In the genomic region with DNA sequence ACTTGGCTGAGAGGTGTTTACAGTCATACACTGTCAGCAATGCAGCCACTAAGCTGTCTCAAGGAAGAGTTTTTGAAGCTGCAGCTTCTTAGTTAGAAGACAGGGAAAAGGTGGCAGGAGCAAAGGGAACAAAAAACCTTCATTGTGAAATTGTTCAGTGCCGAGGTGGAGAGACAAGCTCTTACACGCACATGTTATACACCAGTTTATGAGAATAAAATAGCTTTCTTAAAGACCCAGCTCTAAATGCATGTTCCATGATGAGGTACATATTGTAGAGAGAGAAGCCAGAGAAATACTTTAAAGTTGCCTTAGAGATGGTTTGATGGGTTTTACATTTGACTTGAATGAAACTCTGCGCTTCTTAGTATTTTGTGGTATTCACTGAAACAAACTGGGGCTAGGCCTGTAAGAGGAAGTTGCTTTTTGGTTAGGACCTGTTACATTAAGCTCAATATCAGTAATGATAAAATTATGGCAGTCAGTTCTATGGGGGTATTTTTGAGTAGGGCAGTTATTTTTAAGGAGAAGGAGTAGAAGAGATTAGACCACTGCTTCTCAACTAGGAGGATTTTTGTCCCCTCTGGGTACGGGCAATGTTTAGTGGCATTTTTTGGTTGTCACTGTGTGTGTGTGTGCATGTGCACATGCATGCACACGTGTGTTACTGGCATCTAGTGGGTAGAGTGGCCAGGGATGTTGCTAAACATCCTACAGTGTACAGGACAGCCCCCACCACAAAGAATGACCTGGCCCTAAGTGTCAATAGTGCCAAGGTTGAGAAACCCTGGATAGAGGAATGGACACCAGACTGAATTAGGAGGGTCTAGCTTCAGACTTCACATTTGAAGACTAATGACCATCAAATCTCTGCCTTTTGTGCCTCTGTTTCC, we compare ENCODE assay signal across 12 cellular contexts. TPM values are rescaled to one million over a fixed set of nuclear protein-coding genes. Genes with fewer than 3 reads are reported as not detected.
DNase-seq lines count a peak whose midpoint lies in the region; ATAC-seq and TF ChIP-seq lines count a peak whose summit lies in the region.
"Had no signal": no experiment of that assay in that cellular context is flagged by ENCODE, and none has a peak within 500 bp of the region (broad histone marks: within the 10 kb centered on the region; RNA-seq: fewer than 3 reads in every experiment).

No MANE protein-coding gene starts in this region.

- H3K9me3 ChIP-seq in gastroesophageal sphincter (no peaks in the 10 kb centered on the region), thoracic aorta (no peaks in the 10 kb centered on the region)
- H3K9me3 ChIP-seq: MG63 had no signal

- H3K4me1 ChIP-seq in gastroesophageal sphincter: peaks cover 0 to 56% (median 7%) of the 10 kb centered on the region in 3 donors
- peaks cover 69 to 100% of the 10 kb centered on the region in 2 donors for H3K4me1 ChIP-seq in thoracic aorta (ENCODE audit: control insufficient read depth in 1 of 2, low read depth in 2 of 2)

- H3K36me3 Mint-ChIP-seq in activated CD4-positive, alpha-beta T cell treated with anti-CD3 and anti-CD28 coated beads, Interleukin-2, amount 10 ng/mL, durations not matched to agents 7 days and 5 days (ENCODE audit: low read depth): peaks cover 57% of the 10 kb centered on the region

- H3K27me3 ChIP-seq in gastroesophageal sphincter (no peaks in the 10 kb centered on the region), thoracic aorta (replicated peaks; ENCODE audit: insufficient read depth) (no peaks in the 10 kb centered on the region)
- H3K27me3 ChIP-seq: MG63 had no signal

- TF ChIP-seq CTCF in VCaP (conservative IDR thresholded peaks at IDR 0.05): no peak
- no peak for TF ChIP-seq CTCF in gastroesophageal sphincter (IDR thresholded peaks at IDR 0.05)
- no peak for TF ChIP-seq CTCF in thoracic aorta (IDR thresholded peaks at IDR 0.05)

- H3K4me3 ChIP-seq in gastroesophageal sphincter: no peak overlapping the region
- H3K4me3 ChIP-seq in thoracic aorta: peak overlapping the region; percentile 43
- H3K4me3 ChIP-seq: coronary artery, MG63 had no signal

- H3K27me3 Mint-ChIP-seq in activated CD4-positive, alpha-beta T cell treated with anti-CD3 and anti-CD28 coated beads, Interleukin-2, amount 10 ng/mL, durations not matched to agents 7 days and 5 days: no peaks in the 10 kb centered on the region

- H3K4me1 Mint-ChIP-seq in activated CD4-positive, alpha-beta T cell treated with anti-CD3 and anti-CD28 coated beads, Interleukin-2, amount 10 ng/mL, durations not matched to agents 7 days and 5 days: peaks cover 78% of the 10 kb centered on the region

- ATAC-seq in gastroesophageal sphincter (no peak), thoracic aorta (ENCODE audit: insufficient number of reproducible peaks, low FRiP score, low read depth) (no peak), esophagus mucosa (no peak), HG03159 (IDR thresholded peaks at IDR 0.05; ENCODE audit: unreplicated experiment) (no peak)

- H3K36me3 ChIP-seq in gastroesophageal sphincter (no peaks in the 10 kb centered on the region), thoracic aorta (peaks cover 6% of the 10 kb centered on the region)

- CTCF ChIA-PET in activated CD4-positive, alpha-beta T cell treated with anti-CD3 and anti-CD28 coated beads, Interleukin-2, amount 10 ng/mL, durations not matched to agents 7 days and 5 days (lab: Charles Lee): interaction anchor here (0.8 to 1.3 kb wide), 6 partner anchors 10 to 30 kb away, joined by 3 to 6 read pairs (median 4); no protein-coding TSS in a partner anchor

- peak overlapping the region; percentile 77 for H3K27ac Mint-ChIP-seq in activated CD4-positive, alpha-beta T cell treated with anti-CD3 and anti-CD28 coated beads, Interleukin-2, amount 10 ng/mL, durations not matched to agents 7 days and 5 days

- peak overlapping the region; percentile 14 for H3K4me3 Mint-ChIP-seq in activated CD4-positive, alpha-beta T cell treated with anti-CD3 and anti-CD28 coated beads, Interleukin-2, amount 10 ng/mL, durations not matched to agents 7 days and 5 days

- DNase-seq in activated CD4-positive, alpha-beta T cell treated with anti-CD3 and anti-CD28 coated beads, Interleukin-2, amount 10 ng/mL, durations not matched to agents 7 days and 5 days: no peak
- no peak for DNase-seq in activated CD4-positive, alpha-beta T cell treated with anti-CD3 and anti-CD28 coated beads, Interleukin-2, amount 50 U/mL, for 1 hour
- no peak for DNase-seq in thoracic aorta (ENCODE audit: low spot score)
- DNase-seq in putamen (ENCODE audit: low spot score): no peak
- DNase-seq: hippocampal formation, MG63, NCI-H774 had no signal

- H3K9me3 Mint-ChIP-seq in activated CD4-positive, alpha-beta T cell treated with anti-CD3 and anti-CD28 coated beads, Interleukin-2, amount 10 ng/mL, durations not matched to agents 7 days and 5 days: peaks cover 7% of the 10 kb centered on the region

- POLR2A ChIA-PET in activated CD4-positive, alpha-beta T cell treated with anti-CD3 and anti-CD28 coated beads, Interleukin-2, amount 10 ng/mL, durations not matched to agents 7 days and 5 days (lab: Charles Lee): no interaction called here

- WGBS in gastroesophageal sphincter (ENCODE audit: low coverage in 1 of 2), 2 donors: 75 to 84% methylated on average over 4 to 5 of the region's 5 CpGs

- TF ChIP-seq POLR2A in gastroesophageal sphincter (IDR thresholded peaks at IDR 0.05): no peak

- H3K27ac ChIP-seq in VCaP (peak overlapping the region; percentile 96), gastroesophageal sphincter (peak overlapping the region in 3 of 4 donors; percentile 11 to 80 (median 46)), thoracic aorta (peak overlapping the region in 1 of 2 donors; percentile 52)

- no peak for TF ChIP-seq EP300 in gastroesophageal sphincter (IDR thresholded peaks at IDR 0.05)

RNA-seq across cellular contexts. Expression of gene NEDD9, which starts 9.8 kb away (rescaled TPM):
- total RNA-seq in activated CD4-positive, alpha-beta T cell treated with anti-CD3 and anti-CD28 coated beads, Interleukin-2, amount 10 ng/mL, durations not matched to agents 7 days and 5 days: 10 to 100 TPM; 42.7 to 47.7 TPM
- total RNA-seq in gastroesophageal sphincter (10 to 100 TPM; 13.1 to 42.7 (median 26.7) TPM), thoracic aorta (100 to 1,000 TPM; 122 to 181 TPM), esophagus mucosa (4.1 TPM)
